Comparison of ENCODE assay signal across 23 cellular contexts in the genomic region with DNA sequence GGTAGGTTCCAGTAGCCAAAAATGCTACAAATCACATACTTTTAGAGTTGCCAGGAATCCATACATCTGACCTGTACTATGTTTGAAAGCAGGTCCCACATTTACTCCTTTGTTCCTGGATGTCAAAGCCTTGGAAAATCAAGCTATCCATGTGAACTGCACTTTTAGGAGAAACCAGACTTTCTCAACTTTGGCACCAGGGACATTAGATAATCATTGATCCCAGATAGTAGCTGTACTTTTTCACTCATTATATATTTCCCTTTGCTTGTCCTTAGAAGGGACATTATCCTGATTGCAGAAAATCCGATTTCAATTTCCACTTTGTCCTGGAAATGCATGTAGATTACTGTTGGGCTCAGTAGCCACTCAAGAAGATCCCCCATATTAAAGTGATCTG. TPM values are rescaled to one million over a fixed set of nuclear protein-coding genes. Genes with fewer than 3 reads are reported as not detected.
"Had no signal": no experiment of that assay in that cellular context is flagged by ENCODE, and none has a peak within 500 bp of the region (broad histone marks: within the 10 kb centered on the region; RNA-seq: fewer than 3 reads in every experiment).

No MANE protein-coding gene starts in this region.

- H3K4me2 ChIP-seq: hepatocyte had no signal

- H3K27ac ChIP-seq: coronary artery, dorsolateral prefrontal cortex, esophagus muscularis mucosa, foreskin keratinocyte, gastroesophageal sphincter, heart left ventricle, left lung, lower lobe of right lung had no signal

- H2AFZ ChIP-seq: hepatocyte had no signal

- DNase-seq: cerebellar nuclear complex; dermis blood vessel endothelial cell; dorsolateral prefrontal cortex; effector CD4-positive, alpha-beta T cell; effector memory CD4-positive, alpha-beta T cell; foreskin keratinocyte; heart left ventricle; left colon; left lung; left ventricle myocardium superior; lower lobe of right lung; mesenchymal stem cell; midbrain had no signal

- H3K79me2 ChIP-seq: hepatocyte had no signal

- H3K36me3 ChIP-seq: esophagus muscularis mucosa, gastroesophageal sphincter, heart left ventricle, left lung, lower lobe of right lung had no signal

- H3K9me3 ChIP-seq: esophagus muscularis mucosa, gastroesophageal sphincter, heart left ventricle, left lung, lower lobe of right lung had no signal

- H3K27me3 ChIP-seq: esophagus muscularis mucosa, foreskin keratinocyte, heart left ventricle, hepatocyte, left lung had no signal

- FAIRE-seq: colon, endothelial cell of umbilical vein, frontal cortex, islet of Langerhans, keratinocyte had no signal

- H3K4me1 ChIP-seq: esophagus muscularis mucosa, foreskin keratinocyte, gastroesophageal sphincter, left lung, lower lobe of right lung had no signal

- ATAC-seq: foreskin keratinocyte, gastroesophageal sphincter, heart left ventricle, left colon, left lung, left ventricle myocardium superior, lower lobe of right lung had no signal

- H3K4me3 ChIP-seq: coronary artery, dorsolateral prefrontal cortex, esophagus muscularis mucosa, gastroesophageal sphincter, heart left ventricle, hepatocyte, left lung, lower lobe of right lung had no signal

RNA-seq across cellular contexts. Expression of a gene that starts 44.1 kb away (rescaled TPM):
- total RNA-seq: dermis blood vessel endothelial cell, endothelial cell of umbilical vein, frontal cortex, lung microvascular endothelial cell had no signal
- polyA plus RNA-seq: endothelial cell of umbilical vein had no signal
